Comparison of ENCODE assay signal across 11 cellular contexts in genomic region chr7:37349979-37350590, GRCh38.
DNase-seq lines count a peak whose midpoint lies in the region; ATAC-seq, FAIRE-seq and TF ChIP-seq lines count a peak whose summit lies in the region.
"Had no signal": no experiment of that assay in that cellular context is flagged by ENCODE, and none has a peak within 500 bp of the region (broad histone marks: within the 10 kb centered on the region; RNA-seq: fewer than 3 reads in every experiment).

No MANE protein-coding gene starts in this region.

- no peaks in the 10 kb centered on the region for H3K9me3 ChIP-seq in GM12878 (replicated peaks; ENCODE audit: control insufficient read depth, insufficient read depth, low read length)

- no peaks in the 10 kb centered on the region for H3K79me2 ChIP-seq in GM12878 (ENCODE audit: control insufficient read depth, insufficient read depth, low read length)

- H2AFZ ChIP-seq in GM12878 (ENCODE audit: control insufficient read depth, low read depth, low read length), result no peak overlapping the region

- WGBS in GM12878 (ENCODE audit: insufficient coverage, insufficient replicate concordance, low lambda C conversion rate, missing lambda C conversion rate), result 24% methylated on average over 8 of the region's 8 CpGs

- peak overlapping the region; percentile 34; the same call in 1 of the 2 replicates for H3K4me2 ChIP-seq in GM12878 (ENCODE audit: control insufficient read depth, insufficient read depth)

- H3K27me3 ChIP-seq in HL-60 (ENCODE audit: insufficient read depth, poor library complexity, severe bottlenecking) (no peaks in the 10 kb centered on the region), GM12878 (replicated peaks in 1 of 2; ENCODE audit: control insufficient read depth in 2 of 2, insufficient read depth in 2 of 2, low read length in 1 of 2) (no peaks in the 10 kb centered on the region)

- TF ChIP-seq POLR2A in GM12878 (IDR thresholded peaks at IDR 0.05; ENCODE audit: low read depth, low read length), result no peak

- peak overlapping the region; percentile 39 for H3K27ac ChIP-seq in HL-60 (replicated peaks)
- H3K27ac ChIP-seq in GM12878 (ENCODE audit: control insufficient read depth, insufficient read depth), result no peak overlapping the region
- peak overlapping the region; percentile 0 for H3K27ac ChIP-seq in substantia nigra (ENCODE audit: low read depth, low read length, poor library complexity, severe bottlenecking)

- SMC1A ChIA-PET in GM12878 (lab: Charles Lee; ENCODE audit: uncharacterized antibody, unreplicated experiment), result interaction anchor here (0.7 to 5.1 kb wide), 9 partner anchors 17 to 223 kb away, joined by 3 to 122 read pairs (median 11); no protein-coding TSS in a partner anchor

- RAD21 ChIA-PET in GM12878 (lab: Charles Lee; ENCODE audit: unreplicated experiment), result interaction anchor here (4.8 to 5.8 kb wide), 2 partner anchors 64 to 114 kb away, joined by 44 to 100 read pairs; no protein-coding TSS in a partner anchor

- TF ChIP-seq CTCF in HL-60 (IDR thresholded peaks at IDR 0.05; ENCODE audit: insufficient read depth, low read length) (no peak), GM12878 (IDR thresholded peaks at IDR 0.05 in 2 of 3, conservative IDR thresholded peaks at IDR 0.05 in 1 of 3; ENCODE audit: control insufficient read depth in 2 of 3, extremely low read depth in 1 of 3, insufficient read depth in 1 of 3, low read depth in 3 of 3, low read length in 3 of 3) (no peak)

- in situ Hi-C loops in GM12878 (cut with MboI), result loop anchor here (10.0 kb wide), 4 partner anchors 115 to 1625 kb away; no protein-coding TSS in a partner anchor

- H3K4me1 ChIP-seq in GM12878 (ENCODE audit: control insufficient read depth, insufficient read depth, low read length), result peaks cover 21% of the 10 kb centered on the region

- no peak overlapping the region; the same call in 1 of the 2 replicates for H3K9ac ChIP-seq in GM12878 (ENCODE audit: control insufficient read depth, insufficient read depth, low read length)

- H3K4me3 Mint-ChIP-seq in activated naive CD8-positive, alpha-beta T cell, result peak overlapping the region; percentile 58
- H3K4me3 Mint-ChIP-seq in activated naive CD8-positive, alpha-beta T cell treated with anti-CD3 and anti-CD28 coated beads for 36 hours, result no peak overlapping the region

- no peaks in the 10 kb centered on the region for H3K36me3 ChIP-seq in GM12878 (ENCODE audit: control insufficient read depth in 2 of 2, insufficient read depth in 2 of 2, low read length in 1 of 2)

- H3K27ac Mint-ChIP-seq in activated naive CD8-positive, alpha-beta T cell, result no peak overlapping the region
- H3K27ac Mint-ChIP-seq in activated naive CD8-positive, alpha-beta T cell treated with anti-CD3 and anti-CD28 coated beads for 36 hours, result no peak overlapping the region

- no peaks in the 10 kb centered on the region for H3K9me3 Mint-ChIP-seq in activated naive CD8-positive, alpha-beta T cell (ENCODE audit: low read depth)
- H3K9me3 Mint-ChIP-seq in activated naive CD8-positive, alpha-beta T cell treated with anti-CD3 and anti-CD28 coated beads for 36 hours, result no peaks in the 10 kb centered on the region

- POLR2A ChIA-PET in GM12878 (lab: Charles Lee), result interaction anchor here (1.3 kb wide), 1 partner anchor 64 kb away, joined by 3 read pairs; no protein-coding TSS in a partner anchor

- TF ChIP-seq EP300 in GM12878 (IDR thresholded peaks at IDR 0.05; ENCODE audit: borderline replicate concordance in 1 of 2, control insufficient read depth in 1 of 2, low read depth in 2 of 2, low read length in 2 of 2), result no peak

- intact Hi-C loops in GM12878 (cut with micrococcal nuclease; ENCODE audit: unreplicated experiment), result loop anchor here (5.0 to 10.0 kb wide), 3 partner anchors 147 to 482 kb away; no protein-coding TSS in a partner anchor

- H3K27me3 Mint-ChIP-seq in activated naive CD8-positive, alpha-beta T cell, result no peaks in the 10 kb centered on the region
- no peaks in the 10 kb centered on the region for H3K27me3 Mint-ChIP-seq in activated naive CD8-positive, alpha-beta T cell treated with anti-CD3 and anti-CD28 coated beads for 36 hours
- H3K27me3 Mint-ChIP-seq: progenitor cell of endocrine pancreas had no signal

- peaks cover 6% of the 10 kb centered on the region for H3K36me3 Mint-ChIP-seq in activated naive CD8-positive, alpha-beta T cell
- H3K36me3 Mint-ChIP-seq in activated naive CD8-positive, alpha-beta T cell treated with anti-CD3 and anti-CD28 coated beads for 36 hours, result peaks cover 11% of the 10 kb centered on the region

- no peak overlapping the region for H3K4me3 ChIP-seq in HL-60 (replicated peaks; ENCODE audit: insufficient read depth, low read length)
- H3K4me3 ChIP-seq in GM12878, result no peak overlapping the region

- no peak for DNase-seq in activated naive CD8-positive, alpha-beta T cell treated with anti-CD3 and anti-CD28 coated beads for 36 hours
- DNase-seq in HL-60 (ENCODE audit: low read depth in 1 of 2, low spot score in 1 of 2) (peak in 1 of 2 experiments; percentile 70), GM12878 (ENCODE audit: low read depth, low spot score) (no peak), substantia nigra (lab: John Stamatoyannopoulos, UW) (peak in 1 of 49 donors; percentile 19), RPMI8226 (no peak), GM03348 (ENCODE audit: low spot score) (no peak), NCI-H1436 treated with DMSO at 0.1 percent for 48 hours (lab: John Stamatoyannopoulos, UW) (no peak)
- DNase-seq: Right ventricle myocardium superior had no signal

- BruUV-seq in GM12878 (replicated peaks; lab: Mats Ljungman, UMichigan), result no TSS peak

- peak; percentile 91 for FAIRE-seq in GM12878 (lab: Jason Lieb, UNC)

- no peak for TF ChIP-seq RAD21 in GM12878 (IDR thresholded peaks at IDR 0.05; ENCODE audit: insufficient read depth, low read depth, low read length)

- H3K4me1 Mint-ChIP-seq in activated naive CD8-positive, alpha-beta T cell (ENCODE audit: low read depth), result peaks cover 74% of the 10 kb centered on the region
- peaks cover 63% of the 10 kb centered on the region for H3K4me1 Mint-ChIP-seq in activated naive CD8-positive, alpha-beta T cell treated with anti-CD3 and anti-CD28 coated beads for 36 hours

- peak; percentile 43 for ATAC-seq in GM12878
- ATAC-seq: activated CD4-positive, CD25-positive, alpha-beta regulatory T cell treated with anti-CD3 and anti-CD28 coated beads, Interleukin-2, amount 50 U/mL, for 24 hours had no signal

- CTCF ChIA-PET in GM12878 (lab: Yijun Ruan, JAX), result interaction anchor here (1.0 to 19.0 kb wide), 7 partner anchors 8 to 150 kb away, joined by 3 to 298 read pairs (median 49); no protein-coding TSS in a partner anchor

- H4K20me1 ChIP-seq in GM12878 (ENCODE audit: control insufficient read depth, insufficient read depth), result no peaks in the 10 kb centered on the region

TF ChIP-seq in GM12878, 131 proteins besides CTCF, POLR2A, EP300 and RAD21:
- TF ChIP-seq DPF2 (IDR thresholded peaks at IDR 0.05) (0 out of 2 replicates have a peak, but pooled peaks have one; percentile 40), IKZF1 (conservative IDR thresholded peaks at IDR 0.05) (0 out of 2 replicates have a peak, but pooled peaks have one; percentile 15), RUNX3 (IDR thresholded peaks at IDR 0.05; ENCODE audit: low read length) (peak; percentile 58)
- TF ChIP-seq, protein P1, sequence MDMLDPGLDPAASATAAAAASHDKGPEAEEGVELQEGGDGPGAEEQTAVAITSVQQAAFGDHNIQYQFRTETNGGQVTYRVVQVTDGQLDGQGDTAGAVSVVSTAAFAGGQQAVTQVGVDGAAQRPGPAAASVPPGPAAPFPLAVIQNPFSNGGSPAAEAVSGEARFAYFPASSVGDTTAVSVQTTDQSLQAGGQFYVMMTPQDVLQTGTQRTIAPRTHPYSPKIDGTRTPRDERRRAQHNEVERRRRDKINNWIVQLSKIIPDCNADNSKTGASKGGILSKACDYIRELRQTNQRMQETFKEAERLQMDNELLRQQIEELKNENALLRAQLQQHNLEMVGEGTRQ (IDR thresholded peaks at IDR 0.05; ENCODE audit: borderline replicate concordance, low read depth, low read length), result no peak
TF ChIP-seq in GM12878: peak in this region for 3.
